Comparison of ENCODE assay signal across 20 cellular contexts in genomic region chr11:91219501-91219900, GRCh38.
DNase-seq lines count a peak whose midpoint lies in the region; ATAC-seq and TF ChIP-seq lines count a peak whose summit lies in the region.
"Had no signal": no experiment of that assay in that cellular context is flagged by ENCODE, and none has a peak within 500 bp of the region (broad histone marks: within the 10 kb centered on the region; RNA-seq: fewer than 3 reads in every experiment).

No MANE protein-coding gene starts in this region.

- no peak for TF ChIP-seq CTCF in MCF 10A (IDR thresholded peaks at IDR 0.05; ENCODE audit: unreplicated experiment)
- TF ChIP-seq CTCF in breast epithelium (IDR thresholded peaks at IDR 0.05), result no peak
- no peak for TF ChIP-seq CTCF in right atrium auricular region (IDR thresholded peaks at IDR 0.05)
- TF ChIP-seq CTCF in GM13977 (IDR thresholded peaks at IDR 0.05; ENCODE audit: extremely low read depth, insufficient read depth, missing control alignments), result no peak

- H3K4me3 ChIP-seq in breast epithelium (no peak overlapping the region), right atrium auricular region (no peak overlapping the region)
- H3K4me3 ChIP-seq: GM23248 had no signal

- no peaks in the 10 kb centered on the region for H3K27me3 ChIP-seq in breast epithelium
- H3K27me3 ChIP-seq in right atrium auricular region, result no peaks in the 10 kb centered on the region

- H3K9me3 ChIP-seq in breast epithelium (peaks cover 0 to 4% of the 10 kb centered on the region in 2 donors), right atrium auricular region (no peaks in the 10 kb centered on the region)

- no peak overlapping the region for H3K27ac ChIP-seq in breast epithelium
- peak overlapping the region; percentile 36 to 74 for H3K27ac ChIP-seq in right atrium auricular region
- H3K27ac ChIP-seq: GM23248 had no signal

- H3K4me1 ChIP-seq in breast epithelium (no peaks in the 10 kb centered on the region), right atrium auricular region (peaks cover 0 to 15% of the 10 kb centered on the region in 2 donors)

- H3K27me3 Mint-ChIP-seq in MCF 10A (ENCODE audit: insufficient read depth, unreplicated experiment) (no peaks in the 10 kb centered on the region), T-cell (no peaks in the 10 kb centered on the region)
- H3K27me3 Mint-ChIP-seq: activated CD4-positive, alpha-beta T cell treated with anti-CD3 and anti-CD28 coated beads, Interleukin-2, amount 10 ng/mL, durations not matched to agents 7 days and 5 days; activated naive CD4-positive, alpha-beta T cell treated with anti-CD3 and anti-CD28 coated beads, Interleukin-2, amount 50 U/mL, for 24 hours; IgD-negative memory B cell; natural killer cell treated with Interleukin-12 subunit alpha and Interleukin-12 subunit beta and Interleukin-15 and Interleukin-18, amount 100 ng/mL, for 72 hours; stimulated activated naive CD8-positive, alpha-beta T cell treated with anti-CD3 and anti-CD28 coated beads, Interleukin-15, Interleukin-2, amounts not matched to agents 100 ng/mL and 50 ng/mL, for 24 hours had no signal

- H3K9me3 Mint-ChIP-seq in MCF 10A (ENCODE audit: unreplicated experiment), result no peaks in the 10 kb centered on the region
- H3K9me3 Mint-ChIP-seq in T-cell, result peaks cover 7% of the 10 kb centered on the region in 3 donors
- H3K9me3 Mint-ChIP-seq: activated CD4-positive, alpha-beta T cell treated with anti-CD3 and anti-CD28 coated beads, Interleukin-2, amount 10 ng/mL, durations not matched to agents 7 days and 5 days had no signal

- H3K4me1 Mint-ChIP-seq in MCF 10A (ENCODE audit: insufficient read depth, unreplicated experiment), result peaks cover 19% of the 10 kb centered on the region
- H3K4me1 Mint-ChIP-seq in T-cell, result no peaks in the 10 kb centered on the region
- H3K4me1 Mint-ChIP-seq: activated CD4-positive, alpha-beta T cell treated with anti-CD3 and anti-CD28 coated beads, Interleukin-2, amount 10 ng/mL, durations not matched to agents 7 days and 5 days; activated naive CD4-positive, alpha-beta T cell treated with anti-CD3 and anti-CD28 coated beads, Interleukin-2, amount 50 U/mL, for 24 hours; CD14-positive monocyte; IgD-negative memory B cell had no signal

- CTCF ChIA-PET in MCF 10A (lab: Yijun Ruan, JAX), result interaction anchor here (0.6 kb wide), 1 partner anchor 20 kb away, joined by 3 read pairs; no protein-coding TSS in a partner anchor
- CTCF ChIA-PET in T-cell (lab: Charles Lee), result no interaction called here

- no peak overlapping the region for H3K4me3 Mint-ChIP-seq in MCF 10A (ENCODE audit: unreplicated experiment)
- no peak overlapping the region for H3K4me3 Mint-ChIP-seq in T-cell
- H3K4me3 Mint-ChIP-seq: activated CD4-positive, alpha-beta T cell treated with anti-CD3 and anti-CD28 coated beads, Interleukin-2, amount 10 ng/mL, durations not matched to agents 7 days and 5 days; activated naive CD4-positive, alpha-beta T cell treated with anti-CD3 and anti-CD28 coated beads, Interleukin-2, amount 50 U/mL, for 24 hours; CD14-positive monocyte; IgD-negative memory B cell; natural killer cell treated with Interleukin-12 subunit alpha and Interleukin-12 subunit beta and Interleukin-15 and Interleukin-18, amount 100 ng/mL, for 72 hours; stimulated activated naive CD8-positive, alpha-beta T cell treated with anti-CD3 and anti-CD28 coated beads, Interleukin-15, Interleukin-2, amounts not matched to agents 100 ng/mL and 50 ng/mL, for 24 hours had no signal

- H3K36me3 Mint-ChIP-seq in MCF 10A (ENCODE audit: insufficient read depth, unreplicated experiment) (no peaks in the 10 kb centered on the region), T-cell (no peaks in the 10 kb centered on the region)
- H3K36me3 Mint-ChIP-seq: activated naive CD4-positive, alpha-beta T cell treated with anti-CD3 and anti-CD28 coated beads, Interleukin-2, amount 50 U/mL, for 24 hours; CD14-positive monocyte; IgD-negative memory B cell had no signal

- no TSS peak for BruUV-seq in MCF 10A (replicated peaks; lab: Mats Ljungman, UMichigan)

- no peak for ATAC-seq in T-cell (replicated peaks in 1 of 4)
- ATAC-seq: natural killer cell treated with Interleukin-12 subunit alpha and Interleukin-12 subunit beta and Interleukin-15 and Interleukin-18, amount 100 ng/mL, for 72 hours had no signal

- in situ Hi-C loops in GM13977 (cut with MboI; ENCODE audit: low pct_unique_long_range_greater_than_20kb, low sequenced_read_pairs, unreplicated experiment), result no loop called here

- intact Hi-C loops in MCF 10A (cut with micrococcal nuclease) (no loop called here), breast epithelium (cut with DNase I; ENCODE audit: low total_unique reads) (no loop called here)

- DNase-seq in MCF 10A (ENCODE audit: unreplicated experiment) (peak; percentile 34), breast epithelium (ENCODE audit: low spot score in 2 of 2) (no peak), dedifferentiated amniotic fluid mesenchymal stem cell (ENCODE audit: extremely low spot score) (peak; percentile 22), right atrium auricular region (ENCODE audit: low spot score) (no peak), superior temporal gyrus (ENCODE audit: extremely low spot score) (peak; percentile 84), T-cell (no peak), AG08396 (ENCODE audit: low spot score) (no peak), GM13977 (ENCODE audit: low spot score) (no peak)
- DNase-seq: 8988T; activated CD4-positive, alpha-beta T cell treated with anti-CD3 and anti-CD28 coated beads, Interleukin-2, amount 10 ng/mL, durations not matched to agents 7 days and 5 days; cerebellar nuclear complex; DMS153; GM23248; NCI-H2081; NCI-H524 treated with DMSO at 0.1 percent for 48 hours had no signal

- POLR2A ChIA-PET in MCF 10A (lab: Yijun Ruan, JAX), result interaction anchor here (0.6 kb wide), 1 partner anchor 1691 kb away, joined by 3 read pairs; no protein-coding TSS in a partner anchor
- POLR2A ChIA-PET in T-cell (lab: Charles Lee), result no interaction called here

- H3K27ac Mint-ChIP-seq in MCF 10A (ENCODE audit: low read depth, unreplicated experiment), result peak overlapping the region; percentile 66
- no peak overlapping the region for H3K27ac Mint-ChIP-seq in T-cell
- H3K27ac Mint-ChIP-seq: activated CD4-positive, alpha-beta T cell treated with anti-CD3 and anti-CD28 coated beads, Interleukin-2, amount 10 ng/mL, durations not matched to agents 7 days and 5 days; activated naive CD4-positive, alpha-beta T cell treated with anti-CD3 and anti-CD28 coated beads, Interleukin-2, amount 50 U/mL, for 24 hours; CD14-positive monocyte; IgD-negative memory B cell; natural killer cell treated with Interleukin-12 subunit alpha and Interleukin-12 subunit beta and Interleukin-15 and Interleukin-18, amount 100 ng/mL, for 72 hours; stimulated activated naive CD8-positive, alpha-beta T cell treated with anti-CD3 and anti-CD28 coated beads, Interleukin-15, Interleukin-2, amounts not matched to agents 100 ng/mL and 50 ng/mL, for 24 hours had no signal

- no peak for TF ChIP-seq POLR2A in breast epithelium (IDR thresholded peaks at IDR 0.05)

- H3K36me3 ChIP-seq in breast epithelium, result no peaks in the 10 kb centered on the region
- H3K36me3 ChIP-seq in right atrium auricular region, result no peaks in the 10 kb centered on the region

Comparison
In these comparisons a context has a peak if more than half of its experiments do, and no peak if none do; other contexts are left out.
1. DNase-seq: peak in MCF 10A (single experiment), dedifferentiated amniotic fluid mesenchymal stem cell (single experiment) and superior temporal gyrus (single experiment); none in breast epithelium (0 of 2), right atrium auricular region (single experiment), T-cell (0 of 34), AG08396 (single experiment) and GM13977 (single experiment).
2. H3K27ac ChIP-seq: peak in right atrium auricular region (2 of 2); none in breast epithelium (0 of 2).